In genomic region chr4:38634047-38634759, GRCh38 we compare ENCODE assay signal across 14 cellular contexts.
"Had no signal": no experiment of that assay in that cellular context is flagged by ENCODE, and none has a peak within 500 bp of the region (broad histone marks: within the 10 kb centered on the region; RNA-seq: fewer than 3 reads in every experiment).

No MANE protein-coding gene starts in this region.

- H3K27ac Mint-ChIP-seq: activated T-helper 1 cell treated with anti-CD3 and anti-CD28 coated beads, Interleukin-12 subunit alpha, Interleukin-12 subunit beta, Interleukin-2, Interleukin-4 antibody, amounts not matched to agents 30 ng/mL and 10 ng/mL and 1 ng/mL, durations not matched to agents 14 hours and 24 hours and 36 hours; dendritic cell treated with granulocyte-macrophage colony-stimulating factor and Interleukin-4, amounts not matched to agents 40 ng/mL and 50 ng/mL, for 4 days; stimulated activated naive CD8-positive, alpha-beta T cell treated with anti-CD3 and anti-CD28 coated beads, Interleukin-15, Interleukin-2, amounts not matched to agents 100 ng/mL and 50 ng/mL, for 24 hours; T-helper 2 cell treated with Interferon-gamma antibody and Interleukin-4, amounts not matched to agents 5 μg/mL and 100 μg/mL, for 36 hours had no signal

- H3K9me3 Mint-ChIP-seq: activated T-helper 1 cell treated with anti-CD3 and anti-CD28 coated beads, Interleukin-12 subunit alpha, Interleukin-12 subunit beta, Interleukin-2, Interleukin-4 antibody, amounts not matched to agents 30 ng/mL and 10 ng/mL and 1 ng/mL, durations not matched to agents 14 hours and 24 hours and 36 hours; central memory CD8-positive, alpha-beta T cell; dendritic cell treated with granulocyte-macrophage colony-stimulating factor and Interleukin-4, amounts not matched to agents 40 ng/mL and 50 ng/mL, for 4 days; stimulated activated naive CD8-positive, alpha-beta T cell treated with anti-CD3 and anti-CD28 coated beads, Interleukin-15, Interleukin-2, amounts not matched to agents 100 ng/mL and 50 ng/mL, for 24 hours; T-helper 2 cell treated with Interferon-gamma antibody and Interleukin-4, amounts not matched to agents 5 μg/mL and 100 μg/mL, for 36 hours had no signal

- H3K4me3 Mint-ChIP-seq: activated T-helper 1 cell treated with anti-CD3 and anti-CD28 coated beads, Interleukin-12 subunit alpha, Interleukin-12 subunit beta, Interleukin-2, Interleukin-4 antibody, amounts not matched to agents 30 ng/mL and 10 ng/mL and 1 ng/mL, durations not matched to agents 14 hours and 24 hours and 36 hours; central memory CD8-positive, alpha-beta T cell; dendritic cell treated with granulocyte-macrophage colony-stimulating factor and Interleukin-4, amounts not matched to agents 40 ng/mL and 50 ng/mL, for 4 days; stimulated activated naive CD8-positive, alpha-beta T cell treated with anti-CD3 and anti-CD28 coated beads, Interleukin-15, Interleukin-2, amounts not matched to agents 100 ng/mL and 50 ng/mL, for 24 hours; T-helper 2 cell treated with Interferon-gamma antibody and Interleukin-4, amounts not matched to agents 5 μg/mL and 100 μg/mL, for 36 hours had no signal

- DNase-seq: activated CD4-positive, alpha-beta T cell treated with anti-CD3 and anti-CD28 coated beads for 4 hours; activated naive CD4-positive, alpha-beta T cell; gastrocnemius medialis; left ventricle myocardium inferior; mesenchymal stem cell; pancreas; stimulated activated CD4-positive, alpha-beta T cell treated with anti-CD3 and anti-CD28 coated beads, Interleukin-4, amount 100 ng/mL, for 1 hour; stimulated activated CD8-positive, alpha-beta memory T cell treated with anti-CD3 and anti-CD28 coated beads, Interleukin-4, amount 100 ng/mL, for 48 hours; SW 1271 had no signal

- H3K27me3 Mint-ChIP-seq: central memory CD8-positive, alpha-beta T cell; dendritic cell treated with granulocyte-macrophage colony-stimulating factor and Interleukin-4, amounts not matched to agents 40 ng/mL and 50 ng/mL, for 4 days; stimulated activated naive CD8-positive, alpha-beta T cell treated with anti-CD3 and anti-CD28 coated beads, Interleukin-15, Interleukin-2, amounts not matched to agents 100 ng/mL and 50 ng/mL, for 24 hours had no signal

- ATAC-seq: gastrocnemius medialis, pancreas had no signal

- H3K4me1 Mint-ChIP-seq: central memory CD8-positive, alpha-beta T cell had no signal
